15 cellular contexts compared by ENCODE assay signal in the genomic region with DNA sequence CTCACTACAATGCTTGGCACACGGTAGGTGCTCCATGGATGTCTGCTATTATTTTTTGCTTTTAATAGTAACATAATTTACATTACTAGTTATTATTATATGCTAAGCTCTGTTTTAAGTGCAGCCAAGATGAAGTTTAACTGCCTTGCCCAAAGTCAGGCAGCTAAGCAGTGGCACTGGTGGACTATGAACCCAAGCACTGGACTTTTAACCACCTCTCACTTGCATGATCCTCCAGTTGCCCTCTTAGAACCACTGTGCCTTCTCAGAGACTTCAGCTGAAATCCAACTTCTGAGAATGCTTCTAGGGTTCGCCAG. TPM values are rescaled to one million over a fixed set of nuclear protein-coding genes. Genes with fewer than 3 reads are reported as not detected.
DNase-seq lines count a peak whose midpoint lies in the region; ATAC-seq and TF ChIP-seq lines count a peak whose summit lies in the region.
"Had no signal": no experiment of that assay in that cellular context is flagged by ENCODE, and none has a peak within 500 bp of the region (broad histone marks: within the 10 kb centered on the region; RNA-seq: fewer than 3 reads in every experiment).

No MANE protein-coding gene starts in this region.

- intact Hi-C loops in Panc1 (cut with micrococcal nuclease; ENCODE audit: unreplicated experiment): no loop called here

- H3K9me3 ChIP-seq in Panc1 (ENCODE audit: control insufficient read depth, insufficient read depth, low read depth, low read length) (no peaks in the 10 kb centered on the region), neural progenitor cell (ENCODE audit: low read depth) (no peaks in the 10 kb centered on the region)
- H3K9me3 ChIP-seq: thoracic aorta had no signal

- H3K4me1 Mint-ChIP-seq in T-helper 1 cell treated with Interleukin-12 subunit alpha and Interleukin-12 subunit beta and Interleukin-4 antibody, amounts not matched to agents 30 μg/mL and 1 μg/mL, for 36 hours (ENCODE audit: low read depth): peaks cover 16% of the 10 kb centered on the region
- H3K4me1 Mint-ChIP-seq in chondrocyte (ENCODE audit: low read depth): peaks cover 31% of the 10 kb centered on the region
- peaks cover 12% of the 10 kb centered on the region for H3K4me1 Mint-ChIP-seq in neural progenitor cell

- peak overlapping the region; percentile 96 for H3K27ac ChIP-seq in Panc1 (ENCODE audit: low read length)
- no peak overlapping the region for H3K27ac ChIP-seq in neural progenitor cell
- H3K27ac ChIP-seq: HL-60, thoracic aorta had no signal

- no peak overlapping the region for H3K27ac Mint-ChIP-seq in T-helper 1 cell treated with Interleukin-12 subunit alpha and Interleukin-12 subunit beta and Interleukin-4 antibody, amounts not matched to agents 30 μg/mL and 1 μg/mL, for 36 hours
- H3K27ac Mint-ChIP-seq in chondrocyte (ENCODE audit: unreplicated experiment): no peak overlapping the region
- H3K27ac Mint-ChIP-seq in neural progenitor cell: no peak overlapping the region

- H2AFZ ChIP-seq in neural progenitor cell (replicated peaks): no peak overlapping the region

- H3K27me3 ChIP-seq in Panc1 (ENCODE audit: control insufficient read depth, insufficient read depth, low read length): no peaks in the 10 kb centered on the region
- no peaks in the 10 kb centered on the region for H3K27me3 ChIP-seq in neural progenitor cell

- peaks cover 51% of the 10 kb centered on the region for H3K79me2 ChIP-seq in neural progenitor cell (ENCODE audit: low read depth)

- ATAC-seq in Panc1 (no peak), HG02852 (IDR thresholded peaks at IDR 0.05; ENCODE audit: unreplicated experiment) (no peak), HG03039 (IDR thresholded peaks at IDR 0.05; ENCODE audit: unreplicated experiment) (no peak), GM18505 (IDR thresholded peaks at IDR 0.05; ENCODE audit: unreplicated experiment) (no peak)
- ATAC-seq: sciatic nerve had no signal

- TF ChIP-seq CTCF in Panc1 (IDR thresholded peaks at IDR 0.05) (no peak), chondrocyte (IDR thresholded peaks at IDR 0.05) (no peak), neural progenitor cell (IDR thresholded peaks at IDR 0.05) (no peak)

- no peak overlapping the region for H3K4me2 ChIP-seq in neural progenitor cell

- H3F3A ChIP-seq in neural progenitor cell (ENCODE audit: low read depth): peaks cover 10% of the 10 kb centered on the region

- TF ChIP-seq POLR2A in GM18505 (IDR thresholded peaks at IDR 0.05; ENCODE audit: borderline replicate concordance, extremely low read depth, insufficient read depth, insufficient read length): no peak

- no peaks in the 10 kb centered on the region for H3K9me3 Mint-ChIP-seq in T-helper 1 cell treated with Interleukin-12 subunit alpha and Interleukin-12 subunit beta and Interleukin-4 antibody, amounts not matched to agents 30 μg/mL and 1 μg/mL, for 36 hours
- H3K9me3 Mint-ChIP-seq in chondrocyte (ENCODE audit: low read depth): no peaks in the 10 kb centered on the region
- H3K9me3 Mint-ChIP-seq in neural progenitor cell: no peaks in the 10 kb centered on the region

- in situ Hi-C loops in Panc1 (cut with HindIII; ENCODE audit: low pct_unique_long_range_greater_than_20kb, low sequenced_read_pairs): no loop called here

- no peak overlapping the region for H3K9ac ChIP-seq in neural progenitor cell

- peak overlapping the region; percentile 42 for H3K4me3 Mint-ChIP-seq in T-helper 1 cell treated with Interleukin-12 subunit alpha and Interleukin-12 subunit beta and Interleukin-4 antibody, amounts not matched to agents 30 μg/mL and 1 μg/mL, for 36 hours
- H3K4me3 Mint-ChIP-seq in chondrocyte (ENCODE audit: unreplicated experiment) (peak overlapping the region; percentile 100), neural progenitor cell (peak overlapping the region; percentile 71)

- peaks cover 26% of the 10 kb centered on the region for H3K36me3 Mint-ChIP-seq in T-helper 1 cell treated with Interleukin-12 subunit alpha and Interleukin-12 subunit beta and Interleukin-4 antibody, amounts not matched to agents 30 μg/mL and 1 μg/mL, for 36 hours (ENCODE audit: low read depth)
- peaks cover 11% of the 10 kb centered on the region for H3K36me3 Mint-ChIP-seq in chondrocyte (ENCODE audit: low read depth)
- H3K36me3 Mint-ChIP-seq in neural progenitor cell: peaks cover 14% of the 10 kb centered on the region

- H3K4me3 ChIP-seq in Panc1 (ENCODE audit: low read depth in 2 of 2, low read length in 2 of 2) (peak overlapping the region in 1 of 2 experiments; percentile 80; a peak in 2 of 4 replicates), neural progenitor cell (no peak overlapping the region)

- DNase-seq in T-helper 1 cell (no peak), Panc1 (ENCODE audit: low read depth, low spot score) (no peak), chondrocyte (ENCODE audit: low spot score) (no peak), neural progenitor cell (ENCODE audit: low spot score) (no peak)
- DNase-seq: DMS 273 treated with DMSO at 0.1 percent for 48 hours, islet precursor cell, MM.1S, NCI-H2171 treated with DMSO at 0.1 percent for 48 hours had no signal

- CTCF ChIA-PET in Panc1 (lab: Charles Lee): no interaction called here

- H3K27me3 Mint-ChIP-seq in T-helper 1 cell treated with Interleukin-12 subunit alpha and Interleukin-12 subunit beta and Interleukin-4 antibody, amounts not matched to agents 30 μg/mL and 1 μg/mL, for 36 hours (ENCODE audit: low read depth): no peaks in the 10 kb centered on the region
- H3K27me3 Mint-ChIP-seq in chondrocyte (ENCODE audit: low read depth) (no peaks in the 10 kb centered on the region), neural progenitor cell (ENCODE audit: insufficient read depth, low read depth) (peaks cover 4% of the 10 kb centered on the region)

- peaks cover 7% of the 10 kb centered on the region for H3K36me3 ChIP-seq in Panc1 (ENCODE audit: control insufficient read depth, insufficient read depth, low read length)
- peaks cover 8% of the 10 kb centered on the region for H3K36me3 ChIP-seq in neural progenitor cell
- H3K36me3 ChIP-seq: thoracic aorta had no signal

- H3K4me1 ChIP-seq in Panc1 (ENCODE audit: control insufficient read depth, insufficient read depth, low read length) (peaks cover 8% of the 10 kb centered on the region), neural progenitor cell (peaks cover 20% of the 10 kb centered on the region)

- BruUV-seq in Panc1 (replicated peaks; lab: Mats Ljungman, UMichigan): TSS peak; percentile 56

- POLR2A ChIA-PET in Panc1 (lab: Charles Lee): interaction anchor here (0.8 kb wide), 1 partner anchor 18 kb away, joined by 3 read pairs; no protein-coding TSS in a partner anchor

- peaks cover 30% of the 10 kb centered on the region for H4K20me1 ChIP-seq in neural progenitor cell (ENCODE audit: low read depth)

RNA-seq across cellular contexts. Expression of a gene that starts 1.5 kb away (rescaled TPM):
- 215 TPM for total RNA-seq in Panc1 (2021; ENCODE audit: unreplicated experiment)
- polyA plus RNA-seq in Panc1 (2012; ENCODE audit: insufficient read length): 108 TPM
- total RNA-seq in chondrocyte: 96.8 to 138 TPM (median 107 TPM) in 3 replicates
- total RNA-seq in neural progenitor cell (ENCODE audit: low replicate concordance): 214 and 304 TPM in 2 replicates

RNA-seq across cellular contexts. Expression of a gene that starts 6.5 kb away (rescaled TPM):
- total RNA-seq in Panc1 (2021; ENCODE audit: unreplicated experiment): 31.6 TPM
- polyA plus RNA-seq in Panc1 (2012; ENCODE audit: insufficient read length): 25.8 TPM
- total RNA-seq in chondrocyte: 19.3 to 23.7 TPM (median 21.9 TPM) in 3 replicates
- 38.2 and 57.4 TPM in 2 replicates for total RNA-seq in neural progenitor cell (ENCODE audit: low replicate concordance)

Comparison
In these comparisons a context has a peak if more than half of its experiments do, and no peak if none do; other contexts are left out.
1. H3K4me3 Mint-ChIP-seq: peak in every context shown above with its lines; median percentile 100 in chondrocyte; 71 in neural progenitor cell; 42 in T-helper 1 cell treated with Interleukin-12 subunit alpha and Interleukin-12 subunit beta and Interleukin-4 antibody, amounts not matched to agents 30 μg/mL and 1 μg/mL, for 36 hours.